13 cellular contexts compared by ENCODE assay signal in genomic region chr1:100793661-100794060, GRCh38.
DNase-seq lines count a peak whose midpoint lies in the region; ATAC-seq and TF ChIP-seq lines count a peak whose summit lies in the region.
"Had no signal": no experiment of that assay in that cellular context is flagged by ENCODE, and none has a peak within 500 bp of the region (broad histone marks: within the 10 kb centered on the region; RNA-seq: fewer than 3 reads in every experiment).

No MANE protein-coding gene starts in this region.

- H3K27ac ChIP-seq in body of pancreas, result no peak overlapping the region

- H3K27me3 ChIP-seq in body of pancreas, result no peaks in the 10 kb centered on the region

- no peaks in the 10 kb centered on the region for H3K9me3 ChIP-seq in body of pancreas

- WGBS in body of pancreas, 2 donors, result 51 to 54% methylated on average over 3 of the region's 3 CpGs

- DNase-seq in COR-L47 (lab: John Stamatoyannopoulos, UW), result peak; percentile 3
- peak; percentile 16 for DNase-seq in Daoy (ENCODE audit: low read depth)
- DNase-seq in NCI-H345 treated with DMSO at 0.1 percent for 48 hours (lab: John Stamatoyannopoulos, UW; ENCODE audit: unreplicated experiment), result peak; percentile 24
- peak; percentile 12 for DNase-seq in epithelial cell of proximal tubule (ENCODE audit: low read depth)
- DNase-seq in NCI-H187 (lab: John Stamatoyannopoulos, UW), result no peak
- DNase-seq in T-helper 1 cell, result no peak
- DNase-seq in body of pancreas, result no peak
- DNase-seq: CD4-positive, alpha-beta T cell; EL; NCI-H1694; NCI-H446 treated with DMSO at 0.1 percent for 48 hours; RPMI8226 had no signal

- no peaks in the 10 kb centered on the region for H3K4me1 ChIP-seq in body of pancreas

- no peak for ATAC-seq in body of pancreas
- ATAC-seq: HCT116 had no signal

- no peaks in the 10 kb centered on the region for H3K36me3 ChIP-seq in body of pancreas (replicated peaks in 1 of 2; ENCODE audit: insufficient read depth in 1 of 2, low read depth in 2 of 2)

- TF ChIP-seq POLR2A in body of pancreas (IDR thresholded peaks at IDR 0.05), result no peak

- H3K4me3 ChIP-seq in epithelial cell of proximal tubule (ENCODE audit: low read depth, low read length), result no peak overlapping the region
- H3K4me3 ChIP-seq in body of pancreas, result no peak overlapping the region

- intact Hi-C loops in body of pancreas (cut with DNase I), result no loop called here

- TF ChIP-seq CTCF in epithelial cell of proximal tubule (conservative IDR thresholded peaks at IDR 0.05; ENCODE audit: low read depth, low read length) (no peak), body of pancreas (IDR thresholded peaks at IDR 0.05) (no peak)

Comparison
In these comparisons a context has a peak if more than half of its experiments do, and no peak if none do; other contexts are left out.
1. DNase-seq: peak in COR-L47 (single experiment), Daoy (single experiment), NCI-H345 treated with DMSO at 0.1 percent for 48 hours (single experiment) and epithelial cell of proximal tubule (single experiment); none in NCI-H187 (0 of 2), T-helper 1 cell (0 of 5) and body of pancreas (0 of 4).